In the genomic region with DNA sequence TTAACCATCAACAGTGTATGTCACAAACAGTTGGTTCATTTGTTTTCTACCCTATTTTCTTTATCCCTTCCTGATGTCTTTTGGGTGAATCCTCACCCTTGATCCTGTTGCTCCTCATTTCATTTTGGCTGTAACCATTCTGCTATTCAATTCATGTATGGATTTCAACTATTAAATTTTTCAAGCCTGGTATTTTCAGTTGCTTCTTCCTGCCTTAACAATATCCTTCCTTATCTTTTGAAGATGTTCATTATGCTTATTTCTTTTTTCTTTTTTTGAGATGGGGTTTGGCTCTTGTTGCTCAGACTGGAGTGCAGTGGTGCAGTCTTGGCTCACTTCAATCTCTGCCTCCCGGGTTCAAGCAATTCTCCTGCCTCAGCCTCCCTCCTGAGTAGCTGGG, we compare ENCODE assay signal across 1 cellular context.
TF ChIP-seq lines count a peak whose summit lies in the region.

No MANE protein-coding gene starts in this region.

TF ChIP-seq in H1, 55 proteins besides CTCF, POLR2A, EP300 and RAD21:
- TF ChIP-seq CBX8 (IDR thresholded peaks at IDR 0.05; ENCODE audit: borderline replicate concordance, low read depth, low read length) (no peak), JUN (IDR thresholded peaks at IDR 0.05; ENCODE audit: low read depth, low read length) (no peak), CTBP2 (IDR thresholded peaks at IDR 0.05; ENCODE audit: borderline replicate concordance, insufficient read depth, insufficient read length, low read length) (no peak), HDAC2 (IDR thresholded peaks at IDR 0.05; ENCODE audit: borderline replicate concordance in 1 of 2, low read depth in 2 of 2, low read length in 2 of 2) (no peak), SRF (IDR thresholded peaks at IDR 0.05; ENCODE audit: low read depth, low read length) (no peak)
- TF ChIP-seq, protein P1, sequence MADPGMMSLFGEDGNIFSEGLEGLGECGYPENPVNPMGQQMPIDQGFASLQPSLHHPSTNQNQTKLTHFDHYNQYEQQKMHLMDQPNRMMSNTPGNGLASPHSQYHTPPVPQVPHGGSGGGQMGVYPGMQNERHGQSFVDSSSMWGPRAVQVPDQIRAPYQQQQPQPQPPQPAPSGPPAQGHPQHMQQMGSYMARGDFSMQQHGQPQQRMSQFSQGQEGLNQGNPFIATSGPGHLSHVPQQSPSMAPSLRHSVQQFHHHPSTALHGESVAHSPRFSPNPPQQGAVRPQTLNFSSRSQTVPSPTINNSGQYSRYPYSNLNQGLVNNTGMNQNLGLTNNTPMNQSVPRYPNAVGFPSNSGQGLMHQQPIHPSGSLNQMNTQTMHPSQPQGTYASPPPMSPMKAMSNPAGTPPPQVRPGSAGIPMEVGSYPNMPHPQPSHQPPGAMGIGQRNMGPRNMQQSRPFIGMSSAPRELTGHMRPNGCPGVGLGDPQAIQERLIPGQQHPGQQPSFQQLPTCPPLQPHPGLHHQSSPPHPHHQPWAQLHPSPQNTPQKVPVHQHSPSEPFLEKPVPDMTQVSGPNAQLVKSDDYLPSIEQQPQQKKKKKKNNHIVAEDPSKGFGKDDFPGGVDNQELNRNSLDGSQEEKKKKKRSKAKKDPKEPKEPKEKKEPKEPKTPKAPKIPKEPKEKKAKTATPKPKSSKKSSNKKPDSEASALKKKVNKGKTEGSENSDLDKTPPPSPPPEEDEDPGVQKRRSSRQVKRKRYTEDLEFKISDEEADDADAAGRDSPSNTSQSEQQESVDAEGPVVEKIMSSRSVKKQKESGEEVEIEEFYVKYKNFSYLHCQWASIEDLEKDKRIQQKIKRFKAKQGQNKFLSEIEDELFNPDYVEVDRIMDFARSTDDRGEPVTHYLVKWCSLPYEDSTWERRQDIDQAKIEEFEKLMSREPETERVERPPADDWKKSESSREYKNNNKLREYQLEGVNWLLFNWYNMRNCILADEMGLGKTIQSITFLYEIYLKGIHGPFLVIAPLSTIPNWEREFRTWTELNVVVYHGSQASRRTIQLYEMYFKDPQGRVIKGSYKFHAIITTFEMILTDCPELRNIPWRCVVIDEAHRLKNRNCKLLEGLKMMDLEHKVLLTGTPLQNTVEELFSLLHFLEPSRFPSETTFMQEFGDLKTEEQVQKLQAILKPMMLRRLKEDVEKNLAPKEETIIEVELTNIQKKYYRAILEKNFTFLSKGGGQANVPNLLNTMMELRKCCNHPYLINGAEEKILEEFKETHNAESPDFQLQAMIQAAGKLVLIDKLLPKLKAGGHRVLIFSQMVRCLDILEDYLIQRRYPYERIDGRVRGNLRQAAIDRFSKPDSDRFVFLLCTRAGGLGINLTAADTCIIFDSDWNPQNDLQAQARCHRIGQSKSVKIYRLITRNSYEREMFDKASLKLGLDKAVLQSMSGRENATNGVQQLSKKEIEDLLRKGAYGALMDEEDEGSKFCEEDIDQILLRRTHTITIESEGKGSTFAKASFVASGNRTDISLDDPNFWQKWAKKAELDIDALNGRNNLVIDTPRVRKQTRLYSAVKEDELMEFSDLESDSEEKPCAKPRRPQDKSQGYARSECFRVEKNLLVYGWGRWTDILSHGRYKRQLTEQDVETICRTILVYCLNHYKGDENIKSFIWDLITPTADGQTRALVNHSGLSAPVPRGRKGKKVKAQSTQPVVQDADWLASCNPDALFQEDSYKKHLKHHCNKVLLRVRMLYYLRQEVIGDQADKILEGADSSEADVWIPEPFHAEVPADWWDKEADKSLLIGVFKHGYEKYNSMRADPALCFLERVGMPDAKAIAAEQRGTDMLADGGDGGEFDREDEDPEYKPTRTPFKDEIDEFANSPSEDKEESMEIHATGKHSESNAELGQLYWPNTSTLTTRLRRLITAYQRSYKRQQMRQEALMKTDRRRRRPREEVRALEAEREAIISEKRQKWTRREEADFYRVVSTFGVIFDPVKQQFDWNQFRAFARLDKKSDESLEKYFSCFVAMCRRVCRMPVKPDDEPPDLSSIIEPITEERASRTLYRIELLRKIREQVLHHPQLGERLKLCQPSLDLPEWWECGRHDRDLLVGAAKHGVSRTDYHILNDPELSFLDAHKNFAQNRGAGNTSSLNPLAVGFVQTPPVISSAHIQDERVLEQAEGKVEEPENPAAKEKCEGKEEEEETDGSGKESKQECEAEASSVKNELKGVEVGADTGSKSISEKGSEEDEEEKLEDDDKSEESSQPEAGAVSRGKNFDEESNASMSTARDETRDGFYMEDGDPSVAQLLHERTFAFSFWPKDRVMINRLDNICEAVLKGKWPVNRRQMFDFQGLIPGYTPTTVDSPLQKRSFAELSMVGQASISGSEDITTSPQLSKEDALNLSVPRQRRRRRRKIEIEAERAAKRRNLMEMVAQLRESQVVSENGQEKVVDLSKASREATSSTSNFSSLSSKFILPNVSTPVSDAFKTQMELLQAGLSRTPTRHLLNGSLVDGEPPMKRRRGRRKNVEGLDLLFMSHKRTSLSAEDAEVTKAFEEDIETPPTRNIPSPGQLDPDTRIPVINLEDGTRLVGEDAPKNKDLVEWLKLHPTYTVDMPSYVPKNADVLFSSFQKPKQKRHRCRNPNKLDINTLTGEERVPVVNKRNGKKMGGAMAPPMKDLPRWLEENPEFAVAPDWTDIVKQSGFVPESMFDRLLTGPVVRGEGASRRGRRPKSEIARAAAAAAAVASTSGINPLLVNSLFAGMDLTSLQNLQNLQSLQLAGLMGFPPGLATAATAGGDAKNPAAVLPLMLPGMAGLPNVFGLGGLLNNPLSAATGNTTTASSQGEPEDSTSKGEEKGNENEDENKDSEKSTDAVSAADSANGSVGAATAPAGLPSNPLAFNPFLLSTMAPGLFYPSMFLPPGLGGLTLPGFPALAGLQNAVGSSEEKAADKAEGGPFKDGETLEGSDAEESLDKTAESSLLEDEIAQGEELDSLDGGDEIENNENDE (IDR thresholded peaks at IDR 0.05; ENCODE audit: insufficient replicate concordance, low read length), result no peak
